ENCODE assay signal across 18 cellular contexts in the genomic region with DNA sequence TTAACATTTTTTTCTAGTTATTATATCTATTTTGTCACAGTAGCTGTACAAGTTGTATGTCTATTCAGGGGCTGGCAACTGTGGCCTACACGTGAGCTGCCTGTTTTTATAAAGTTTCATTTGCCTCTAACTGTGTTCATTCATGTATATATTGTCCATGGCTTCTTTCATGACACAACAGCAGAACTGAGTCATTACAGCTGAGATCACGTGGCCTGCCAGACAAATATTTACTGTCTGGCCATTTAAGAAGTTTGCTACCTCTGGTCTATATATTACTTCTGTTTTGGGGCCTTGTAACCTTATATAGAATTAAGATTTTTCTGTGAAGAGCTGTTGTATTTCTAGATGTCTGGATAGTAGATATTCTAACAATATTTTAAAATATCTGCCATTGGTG.
A peak's percentile ranks its signal among the peaks of the same experiment; 100 is the strongest.
DNase-seq lines count a peak whose midpoint lies in the region; ATAC-seq and TF ChIP-seq lines count a peak whose summit lies in the region.
"Had no signal": no experiment of that assay in that cellular context is flagged by ENCODE, and none has a peak within 500 bp of the region (broad histone marks: within the 10 kb centered on the region; RNA-seq: fewer than 3 reads in every experiment).

No MANE protein-coding gene starts in this region.

- no peak for TF ChIP-seq POLR2A in GM18505 (IDR thresholded peaks at IDR 0.05; ENCODE audit: borderline replicate concordance, extremely low read depth, insufficient read depth, insufficient read length)

- ATAC-seq in GM18505 (IDR thresholded peaks at IDR 0.05; ENCODE audit: unreplicated experiment) (no peak), GM18498 (IDR thresholded peaks at IDR 0.05; ENCODE audit: unreplicated experiment) (no peak)

- DNase-seq in ELR (ENCODE audit: low read depth) = peak; percentile 54
- DNase-seq in NCI-H774 (lab: John Stamatoyannopoulos, UW) = peak; percentile 1
- DNase-seq in epithelial cell of esophagus (ENCODE audit: low read depth) = peak; percentile 78
- DNase-seq in non-pigmented ciliary epithelial cell (ENCODE audit: low read depth) = peak; percentile 27
- no peak for DNase-seq in stimulated activated CD4-positive, alpha-beta T cell treated with anti-CD3 and anti-CD28 coated beads, Interleukin-1b, Interleukin-23, amount 100 ng/mL, for 48 hours
- DNase-seq in NCI-H1092 (lab: John Stamatoyannopoulos, UW) = no peak
- DNase-seq: activated CD4-positive, alpha-beta T cell treated with anti-CD3 and anti-CD28 coated beads, Interleukin-2, amount 50 U/mL, for 48 hours; anterior cingulate cortex; DMS79 treated with DMSO at 0.1 percent for 48 hours; KG1; NCI-H1417 treated with DMSO at 0.1 percent for 48 hours; NCI-H226; nucleus accumbens; stimulated activated naive CD4-positive, alpha-beta T cell treated with Interleukin-2 at 50 U/mL for 16 hours; SW 1271 had no signal

- TF ChIP-seq CTCF in epithelial cell of esophagus (IDR thresholded peaks at IDR 0.05; ENCODE audit: insufficient read depth, low read depth, low read length, missing control alignments) = no peak

- no peak overlapping the region for H3K4me3 ChIP-seq in epithelial cell of esophagus (ENCODE audit: low read length)
- H3K4me3 ChIP-seq: BLaER1 treated with 17β-estradiol and CSF1 and Interleukin-3, amounts not matched to agents 10 nM and 100 nM had no signal

Comparison
In these comparisons a context has a peak if more than half of its experiments do, and no peak if none do; other contexts are left out.
1. DNase-seq: peak in ELR (single experiment), NCI-H774 (single experiment), epithelial cell of esophagus (single experiment) and non-pigmented ciliary epithelial cell (single experiment); none in stimulated activated CD4-positive, alpha-beta T cell treated with anti-CD3 and anti-CD28 coated beads, Interleukin-1b, Interleukin-23, amount 100 ng/mL, for 48 hours (single experiment) and NCI-H1092 (single experiment).